In genomic region chr17:49836111-49837030, GRCh38 we compare ENCODE assay signal across 10 cellular contexts. TPM values are rescaled to one million over a fixed set of nuclear protein-coding genes. Genes with fewer than 3 reads are reported as not detected.
DNase-seq lines count a peak whose midpoint lies in the region; ATAC-seq, FAIRE-seq and TF ChIP-seq lines count a peak whose summit lies in the region.
"Had no signal": no experiment of that assay in that cellular context is flagged by ENCODE, and none has a peak within 500 bp of the region (broad histone marks: within the 10 kb centered on the region; RNA-seq: fewer than 3 reads in every experiment).

No MANE protein-coding gene starts in this region.

- H3K27me3 Mint-ChIP-seq in effector memory CD8-positive, alpha-beta T cell = no peaks in the 10 kb centered on the region

- peak; percentile 13 for DNase-seq in AG09309 (ENCODE audit: low read depth)
- peak; percentile 61 for DNase-seq in HTR-8/SVneo (ENCODE audit: insufficient read length, low spot score)
- no peak for DNase-seq in effector memory CD8-positive, alpha-beta T cell
- DNase-seq in mucosa of descending colon = peak in 2 of 3 donors; percentile 38 to 57
- no peak for DNase-seq in ecto neural progenitor cell (ENCODE audit: low spot score)
- no peak for DNase-seq in tibial nerve (ENCODE audit: low spot score in 2 of 2)
- no peak for DNase-seq in middle frontal gyrus (ENCODE audit: extremely low spot score, low spot score)
- DNase-seq: T-helper 9 cell had no signal

- no peak for ATAC-seq in effector memory CD8-positive, alpha-beta T cell (replicated peaks)
- peak; percentile 83 for ATAC-seq in mucosa of descending colon
- ATAC-seq in HG03439 (IDR thresholded peaks at IDR 0.05; ENCODE audit: unreplicated experiment) = no peak

- H3K4me3 ChIP-seq in AG09309 (ENCODE audit: control insufficient read depth, low read depth, low read length) (no peak overlapping the region), mucosa of descending colon (no peak overlapping the region), tibial nerve (no peak overlapping the region)

- peaks cover 10 to 15% of the 10 kb centered on the region in 2 donors for H3K4me1 Mint-ChIP-seq in effector memory CD8-positive, alpha-beta T cell (ENCODE audit: low read depth in 2 of 2)

- no peak overlapping the region for H3K4me3 Mint-ChIP-seq in effector memory CD8-positive, alpha-beta T cell

- no peak for TF ChIP-seq POLR2A in tibial nerve (IDR thresholded peaks at IDR 0.05)

- H3K9me3 ChIP-seq in mucosa of descending colon (no peaks in the 10 kb centered on the region), tibial nerve (no peaks in the 10 kb centered on the region)

- peak overlapping the region; percentile 70 to 77 for H3K27ac Mint-ChIP-seq in effector memory CD8-positive, alpha-beta T cell

- intact Hi-C loops in mucosa of descending colon (cut with DNase I, micrococcal nuclease) = no loop called here

- peak; percentile 57 for FAIRE-seq in HTR-8/SVneo (lab: Jason Lieb, UNC)

- peak overlapping the region in 1 of 4 donors; percentile 51 for H3K27ac ChIP-seq in tibial nerve

- H3K36me3 Mint-ChIP-seq in effector memory CD8-positive, alpha-beta T cell (ENCODE audit: insufficient read depth) = peaks cover 46% of the 10 kb centered on the region

- no peaks in the 10 kb centered on the region for H3K9me3 Mint-ChIP-seq in effector memory CD8-positive, alpha-beta T cell

- TF ChIP-seq EP300 in tibial nerve (IDR thresholded peaks at IDR 0.05) = peak in 1 of 2 donors; percentile 50

- H3K36me3 ChIP-seq in mucosa of descending colon (ENCODE audit: low read depth) (no peaks in the 10 kb centered on the region), tibial nerve (peaks cover 0 to 41% (median 8%) of the 10 kb centered on the region in 3 donors)

- no peak for TF ChIP-seq CTCF in AG09309 (IDR thresholded peaks at IDR 0.05; ENCODE audit: control insufficient read depth, insufficient read depth, low read depth, low read length, missing control alignments)
- TF ChIP-seq CTCF in mucosa of descending colon (IDR thresholded peaks at IDR 0.05) = no peak
- TF ChIP-seq CTCF in tibial nerve (IDR thresholded peaks at IDR 0.05) = no peak

- H3K4me1 ChIP-seq in mucosa of descending colon (ENCODE audit: low read depth) (peaks cover 7% of the 10 kb centered on the region), tibial nerve (peaks cover 0 to 39% (median 4%) of the 10 kb centered on the region in 4 donors)

- 38 to 43% methylated on average over 16 of the region's 16 CpGs for WGBS in tibial nerve, 2 donors

- H3K27me3 ChIP-seq in tibial nerve = no peaks in the 10 kb centered on the region

RNA-seq across cellular contexts. Expression of gene TAC4, which starts 11.5 kb away (rescaled TPM):
- total RNA-seq in mucosa of descending colon = not detected
- not detected for total RNA-seq in tibial nerve
- total RNA-seq: Daoy had no signal

RNA-seq across cellular contexts. Expression of gene KAT7, which starts 47.9 kb away (rescaled TPM):
- 10 to 100 TPM; 43.7 to 73.4 (median 59.7) TPM for total RNA-seq in mucosa of descending colon
- 10 to 100 TPM; 31.6 to 45.6 (median 42.0) TPM for total RNA-seq in tibial nerve

Comparison
In these comparisons a context has a peak if more than half of its experiments do, and no peak if none do; other contexts are left out.
1. DNase-seq: peak in AG09309 (single experiment), HTR-8/SVneo (single experiment) and mucosa of descending colon (2 of 3); none in effector memory CD8-positive, alpha-beta T cell (0 of 3), ecto neural progenitor cell (single experiment), tibial nerve (0 of 2) and middle frontal gyrus (single experiment).